Comparison of ENCODE assay signal across 1 cellular context in the genomic region with DNA sequence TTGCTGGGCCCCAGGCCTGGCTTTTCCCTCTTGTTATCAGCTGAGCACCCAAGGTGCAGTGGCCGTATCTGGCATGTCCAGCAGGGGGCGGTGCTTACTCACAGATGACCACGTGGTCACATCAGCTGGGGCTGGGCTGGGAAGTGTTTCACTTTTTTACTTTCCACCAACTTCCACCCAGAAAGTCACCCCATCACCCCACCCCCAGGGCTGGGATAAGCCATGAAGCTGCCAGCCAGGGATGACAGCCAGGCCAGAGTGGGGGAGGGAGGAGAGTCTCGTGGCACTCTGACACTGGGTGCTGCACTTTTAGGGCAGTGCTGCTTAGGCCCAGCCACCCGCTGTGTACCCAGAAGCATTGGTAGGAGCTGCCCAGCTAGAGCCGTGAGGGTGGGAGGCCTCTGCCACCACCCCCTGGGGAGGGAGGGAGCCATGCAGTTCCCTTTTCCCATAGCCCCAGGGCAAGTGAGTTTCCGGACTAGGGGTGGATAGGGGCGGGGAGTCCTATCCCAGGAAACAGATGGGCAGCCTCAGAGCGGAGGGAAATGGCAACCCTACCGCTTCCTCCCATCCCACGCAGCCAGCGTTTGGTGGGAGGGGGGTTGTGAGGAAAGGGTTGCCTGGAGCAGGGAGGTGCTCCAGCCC.
TF ChIP-seq lines count a peak whose summit lies in the region.

No MANE protein-coding gene starts in this region.

TF ChIP-seq in GM12878, 131 proteins besides CTCF, POLR2A, EP300 and RAD21 (continued from another document and continues in another):
- TF ChIP-seq SUZ12 (IDR thresholded peaks at IDR 0.05; ENCODE audit: unreplicated experiment) (no peak), MTA2 (IDR thresholded peaks at IDR 0.05; ENCODE audit: low read depth) (no peak), ZNF274 (IDR thresholded peaks at IDR 0.05; ENCODE audit: insufficient read depth, insufficient read length) (no peak), ZBED1 (IDR thresholded peaks at IDR 0.05; ENCODE audit: borderline replicate concordance) (no peak), BRCA1 (IDR thresholded peaks at IDR 0.05; ENCODE audit: low read depth, low read length) (no peak), MYC (IDR thresholded peaks at IDR 0.05; ENCODE audit: insufficient read depth, insufficient read length, insufficient replicate concordance, low read length, severe bottlenecking) (no peak), NR2C2 (IDR thresholded peaks at IDR 0.05; ENCODE audit: borderline replicate concordance, control insufficient read depth, insufficient read length, low read depth) (no peak), ZNF24 (IDR thresholded peaks at IDR 0.05) (peak; percentile 46; the same call in 1 of the 2 replicates), SRF (IDR thresholded peaks at IDR 0.05; ENCODE audit: low read depth in 2 of 2, low read length in 2 of 2) (no peak), BMI1 (IDR thresholded peaks at IDR 0.05; ENCODE audit: borderline replicate concordance) (no peak), SPI1 (IDR thresholded peaks at IDR 0.05; ENCODE audit: borderline replicate concordance, insufficient read depth, low read depth, low read length) (no peak), HDAC2 (IDR thresholded peaks at IDR 0.05) (no peak), NBN (IDR thresholded peaks at IDR 0.05) (0 out of 2 replicates have a peak, but pooled peaks have one; percentile 39), EZH2 (IDR thresholded peaks at IDR 0.05; ENCODE audit: borderline replicate concordance, control insufficient read depth, low read depth, low read length) (no peak), BACH1 (IDR thresholded peaks at IDR 0.05; ENCODE audit: borderline replicate concordance) (no peak), FOXK2 (IDR thresholded peaks at IDR 0.05) (no peak), CBFB (IDR thresholded peaks at IDR 0.05; ENCODE audit: low read depth) (peak; percentile 24; the same call in 1 of the 2 replicates), TCF12 (IDR thresholded peaks at IDR 0.05; ENCODE audit: low read depth, low read length) (no peak), CEBPB (IDR thresholded peaks at IDR 0.05; ENCODE audit: borderline replicate concordance in 1 of 2, low read depth in 2 of 2, low read length in 2 of 2) (no peak), ETV6 (conservative IDR thresholded peaks at IDR 0.05 in 1 of 2, IDR thresholded peaks at IDR 0.05 in 1 of 2; ENCODE audit: borderline replicate concordance in 1 of 2, low read depth in 1 of 2) (no peak), FOXM1 (IDR thresholded peaks at IDR 0.05; ENCODE audit: low read depth, low read length) (0 out of 2 replicates have a peak, but pooled peaks have one; percentile 30), RB1 (IDR thresholded peaks at IDR 0.05; ENCODE audit: borderline replicate concordance) (peak; percentile 43; the same call in 1 of the 2 replicates)
- TF ChIP-seq, protein P1, sequence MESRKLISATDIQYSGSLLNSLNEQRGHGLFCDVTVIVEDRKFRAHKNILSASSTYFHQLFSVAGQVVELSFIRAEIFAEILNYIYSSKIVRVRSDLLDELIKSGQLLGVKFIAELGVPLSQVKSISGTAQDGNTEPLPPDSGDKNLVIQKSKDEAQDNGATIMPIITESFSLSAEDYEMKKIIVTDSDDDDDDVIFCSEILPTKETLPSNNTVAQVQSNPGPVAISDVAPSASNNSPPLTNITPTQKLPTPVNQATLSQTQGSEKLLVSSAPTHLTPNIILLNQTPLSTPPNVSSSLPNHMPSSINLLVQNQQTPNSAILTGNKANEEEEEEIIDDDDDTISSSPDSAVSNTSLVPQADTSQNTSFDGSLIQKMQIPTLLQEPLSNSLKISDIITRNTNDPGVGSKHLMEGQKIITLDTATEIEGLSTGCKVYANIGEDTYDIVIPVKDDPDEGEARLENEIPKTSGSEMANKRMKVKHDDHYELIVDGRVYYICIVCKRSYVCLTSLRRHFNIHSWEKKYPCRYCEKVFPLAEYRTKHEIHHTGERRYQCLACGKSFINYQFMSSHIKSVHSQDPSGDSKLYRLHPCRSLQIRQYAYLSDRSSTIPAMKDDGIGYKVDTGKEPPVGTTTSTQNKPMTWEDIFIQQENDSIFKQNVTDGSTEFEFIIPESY (IDR thresholded peaks at IDR 0.05) = no peak
- TF ChIP-seq, protein P2, sequence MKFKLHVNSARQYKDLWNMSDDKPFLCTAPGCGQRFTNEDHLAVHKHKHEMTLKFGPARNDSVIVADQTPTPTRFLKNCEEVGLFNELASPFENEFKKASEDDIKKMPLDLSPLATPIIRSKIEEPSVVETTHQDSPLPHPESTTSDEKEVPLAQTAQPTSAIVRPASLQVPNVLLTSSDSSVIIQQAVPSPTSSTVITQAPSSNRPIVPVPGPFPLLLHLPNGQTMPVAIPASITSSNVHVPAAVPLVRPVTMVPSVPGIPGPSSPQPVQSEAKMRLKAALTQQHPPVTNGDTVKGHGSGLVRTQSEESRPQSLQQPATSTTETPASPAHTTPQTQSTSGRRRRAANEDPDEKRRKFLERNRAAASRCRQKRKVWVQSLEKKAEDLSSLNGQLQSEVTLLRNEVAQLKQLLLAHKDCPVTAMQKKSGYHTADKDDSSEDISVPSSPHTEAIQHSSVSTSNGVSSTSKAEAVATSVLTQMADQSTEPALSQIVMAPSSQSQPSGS (IDR thresholded peaks at IDR 0.05; ENCODE audit: low read length) = no peak
- TF ChIP-seq, protein P3, sequence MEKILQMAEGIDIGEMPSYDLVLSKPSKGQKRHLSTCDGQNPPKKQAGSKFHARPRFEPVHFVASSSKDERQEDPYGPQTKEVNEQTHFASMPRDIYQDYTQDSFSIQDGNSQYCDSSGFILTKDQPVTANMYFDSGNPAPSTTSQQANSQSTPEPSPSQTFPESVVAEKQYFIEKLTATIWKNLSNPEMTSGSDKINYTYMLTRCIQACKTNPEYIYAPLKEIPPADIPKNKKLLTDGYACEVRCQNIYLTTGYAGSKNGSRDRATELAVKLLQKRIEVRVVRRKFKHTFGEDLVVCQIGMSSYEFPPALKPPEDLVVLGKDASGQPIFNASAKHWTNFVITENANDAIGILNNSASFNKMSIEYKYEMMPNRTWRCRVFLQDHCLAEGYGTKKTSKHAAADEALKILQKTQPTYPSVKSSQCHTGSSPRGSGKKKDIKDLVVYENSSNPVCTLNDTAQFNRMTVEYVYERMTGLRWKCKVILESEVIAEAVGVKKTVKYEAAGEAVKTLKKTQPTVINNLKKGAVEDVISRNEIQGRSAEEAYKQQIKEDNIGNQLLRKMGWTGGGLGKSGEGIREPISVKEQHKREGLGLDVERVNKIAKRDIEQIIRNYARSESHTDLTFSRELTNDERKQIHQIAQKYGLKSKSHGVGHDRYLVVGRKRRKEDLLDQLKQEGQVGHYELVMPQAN (conservative IDR thresholded peaks at IDR 0.05) = no peak
- TF ChIP-seq, protein P4, sequence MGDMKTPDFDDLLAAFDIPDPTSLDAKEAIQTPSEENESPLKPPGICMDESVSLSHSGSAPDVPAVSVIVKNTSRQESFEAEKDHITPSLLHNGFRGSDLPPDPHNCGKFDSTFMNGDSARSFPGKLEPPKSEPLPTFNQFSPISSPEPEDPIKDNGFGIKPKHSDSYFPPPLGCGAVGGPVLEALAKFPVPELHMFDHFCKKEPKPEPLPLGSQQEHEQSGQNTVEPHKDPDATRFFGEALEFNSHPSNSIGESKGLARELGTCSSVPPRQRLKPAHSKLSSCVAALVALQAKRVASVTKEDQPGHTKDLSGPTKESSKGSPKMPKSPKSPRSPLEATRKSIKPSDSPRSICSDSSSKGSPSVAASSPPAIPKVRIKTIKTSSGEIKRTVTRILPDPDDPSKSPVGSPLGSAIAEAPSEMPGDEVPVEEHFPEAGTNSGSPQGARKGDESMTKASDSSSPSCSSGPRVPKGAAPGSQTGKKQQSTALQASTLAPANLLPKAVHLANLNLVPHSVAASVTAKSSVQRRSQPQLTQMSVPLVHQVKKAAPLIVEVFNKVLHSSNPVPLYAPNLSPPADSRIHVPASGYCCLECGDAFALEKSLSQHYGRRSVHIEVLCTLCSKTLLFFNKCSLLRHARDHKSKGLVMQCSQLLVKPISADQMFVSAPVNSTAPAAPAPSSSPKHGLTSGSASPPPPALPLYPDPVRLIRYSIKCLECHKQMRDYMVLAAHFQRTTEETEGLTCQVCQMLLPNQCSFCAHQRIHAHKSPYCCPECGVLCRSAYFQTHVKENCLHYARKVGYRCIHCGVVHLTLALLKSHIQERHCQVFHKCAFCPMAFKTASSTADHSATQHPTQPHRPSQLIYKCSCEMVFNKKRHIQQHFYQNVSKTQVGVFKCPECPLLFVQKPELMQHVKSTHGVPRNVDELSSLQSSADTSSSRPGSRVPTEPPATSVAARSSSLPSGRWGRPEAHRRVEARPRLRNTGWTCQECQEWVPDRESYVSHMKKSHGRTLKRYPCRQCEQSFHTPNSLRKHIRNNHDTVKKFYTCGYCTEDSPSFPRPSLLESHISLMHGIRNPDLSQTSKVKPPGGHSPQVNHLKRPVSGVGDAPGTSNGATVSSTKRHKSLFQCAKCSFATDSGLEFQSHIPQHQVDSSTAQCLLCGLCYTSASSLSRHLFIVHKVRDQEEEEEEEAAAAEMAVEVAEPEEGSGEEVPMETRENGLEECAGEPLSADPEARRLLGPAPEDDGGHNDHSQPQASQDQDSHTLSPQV (IDR thresholded peaks at IDR 0.05) = no peak
- TF ChIP-seq, protein P5, sequence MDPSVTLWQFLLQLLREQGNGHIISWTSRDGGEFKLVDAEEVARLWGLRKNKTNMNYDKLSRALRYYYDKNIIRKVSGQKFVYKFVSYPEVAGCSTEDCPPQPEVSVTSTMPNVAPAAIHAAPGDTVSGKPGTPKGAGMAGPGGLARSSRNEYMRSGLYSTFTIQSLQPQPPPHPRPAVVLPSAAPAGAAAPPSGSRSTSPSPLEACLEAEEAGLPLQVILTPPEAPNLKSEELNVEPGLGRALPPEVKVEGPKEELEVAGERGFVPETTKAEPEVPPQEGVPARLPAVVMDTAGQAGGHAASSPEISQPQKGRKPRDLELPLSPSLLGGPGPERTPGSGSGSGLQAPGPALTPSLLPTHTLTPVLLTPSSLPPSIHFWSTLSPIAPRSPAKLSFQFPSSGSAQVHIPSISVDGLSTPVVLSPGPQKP (IDR thresholded peaks at IDR 0.05; ENCODE audit: low read depth, low read length) = no peak
- TF ChIP-seq, protein P6, sequence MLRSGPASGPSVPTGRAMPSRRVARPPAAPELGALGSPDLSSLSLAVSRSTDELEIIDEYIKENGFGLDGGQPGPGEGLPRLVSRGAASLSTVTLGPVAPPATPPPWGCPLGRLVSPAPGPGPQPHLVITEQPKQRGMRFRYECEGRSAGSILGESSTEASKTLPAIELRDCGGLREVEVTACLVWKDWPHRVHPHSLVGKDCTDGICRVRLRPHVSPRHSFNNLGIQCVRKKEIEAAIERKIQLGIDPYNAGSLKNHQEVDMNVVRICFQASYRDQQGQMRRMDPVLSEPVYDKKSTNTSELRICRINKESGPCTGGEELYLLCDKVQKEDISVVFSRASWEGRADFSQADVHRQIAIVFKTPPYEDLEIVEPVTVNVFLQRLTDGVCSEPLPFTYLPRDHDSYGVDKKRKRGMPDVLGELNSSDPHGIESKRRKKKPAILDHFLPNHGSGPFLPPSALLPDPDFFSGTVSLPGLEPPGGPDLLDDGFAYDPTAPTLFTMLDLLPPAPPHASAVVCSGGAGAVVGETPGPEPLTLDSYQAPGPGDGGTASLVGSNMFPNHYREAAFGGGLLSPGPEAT (IDR thresholded peaks at IDR 0.05; ENCODE audit: low read depth) = no peak
- TF ChIP-seq, protein P7, sequence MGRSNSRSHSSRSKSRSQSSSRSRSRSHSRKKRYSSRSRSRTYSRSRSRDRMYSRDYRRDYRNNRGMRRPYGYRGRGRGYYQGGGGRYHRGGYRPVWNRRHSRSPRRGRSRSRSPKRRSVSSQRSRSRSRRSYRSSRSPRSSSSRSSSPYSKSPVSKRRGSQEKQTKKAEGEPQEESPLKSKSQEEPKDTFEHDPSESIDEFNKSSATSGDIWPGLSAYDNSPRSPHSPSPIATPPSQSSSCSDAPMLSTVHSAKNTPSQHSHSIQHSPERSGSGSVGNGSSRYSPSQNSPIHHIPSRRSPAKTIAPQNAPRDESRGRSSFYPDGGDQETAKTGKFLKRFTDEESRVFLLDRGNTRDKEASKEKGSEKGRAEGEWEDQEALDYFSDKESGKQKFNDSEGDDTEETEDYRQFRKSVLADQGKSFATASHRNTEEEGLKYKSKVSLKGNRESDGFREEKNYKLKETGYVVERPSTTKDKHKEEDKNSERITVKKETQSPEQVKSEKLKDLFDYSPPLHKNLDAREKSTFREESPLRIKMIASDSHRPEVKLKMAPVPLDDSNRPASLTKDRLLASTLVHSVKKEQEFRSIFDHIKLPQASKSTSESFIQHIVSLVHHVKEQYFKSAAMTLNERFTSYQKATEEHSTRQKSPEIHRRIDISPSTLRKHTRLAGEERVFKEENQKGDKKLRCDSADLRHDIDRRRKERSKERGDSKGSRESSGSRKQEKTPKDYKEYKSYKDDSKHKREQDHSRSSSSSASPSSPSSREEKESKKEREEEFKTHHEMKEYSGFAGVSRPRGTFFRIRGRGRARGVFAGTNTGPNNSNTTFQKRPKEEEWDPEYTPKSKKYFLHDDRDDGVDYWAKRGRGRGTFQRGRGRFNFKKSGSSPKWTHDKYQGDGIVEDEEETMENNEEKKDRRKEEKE (IDR thresholded peaks at IDR 0.05) = no peak
- TF ChIP-seq, protein P8, sequence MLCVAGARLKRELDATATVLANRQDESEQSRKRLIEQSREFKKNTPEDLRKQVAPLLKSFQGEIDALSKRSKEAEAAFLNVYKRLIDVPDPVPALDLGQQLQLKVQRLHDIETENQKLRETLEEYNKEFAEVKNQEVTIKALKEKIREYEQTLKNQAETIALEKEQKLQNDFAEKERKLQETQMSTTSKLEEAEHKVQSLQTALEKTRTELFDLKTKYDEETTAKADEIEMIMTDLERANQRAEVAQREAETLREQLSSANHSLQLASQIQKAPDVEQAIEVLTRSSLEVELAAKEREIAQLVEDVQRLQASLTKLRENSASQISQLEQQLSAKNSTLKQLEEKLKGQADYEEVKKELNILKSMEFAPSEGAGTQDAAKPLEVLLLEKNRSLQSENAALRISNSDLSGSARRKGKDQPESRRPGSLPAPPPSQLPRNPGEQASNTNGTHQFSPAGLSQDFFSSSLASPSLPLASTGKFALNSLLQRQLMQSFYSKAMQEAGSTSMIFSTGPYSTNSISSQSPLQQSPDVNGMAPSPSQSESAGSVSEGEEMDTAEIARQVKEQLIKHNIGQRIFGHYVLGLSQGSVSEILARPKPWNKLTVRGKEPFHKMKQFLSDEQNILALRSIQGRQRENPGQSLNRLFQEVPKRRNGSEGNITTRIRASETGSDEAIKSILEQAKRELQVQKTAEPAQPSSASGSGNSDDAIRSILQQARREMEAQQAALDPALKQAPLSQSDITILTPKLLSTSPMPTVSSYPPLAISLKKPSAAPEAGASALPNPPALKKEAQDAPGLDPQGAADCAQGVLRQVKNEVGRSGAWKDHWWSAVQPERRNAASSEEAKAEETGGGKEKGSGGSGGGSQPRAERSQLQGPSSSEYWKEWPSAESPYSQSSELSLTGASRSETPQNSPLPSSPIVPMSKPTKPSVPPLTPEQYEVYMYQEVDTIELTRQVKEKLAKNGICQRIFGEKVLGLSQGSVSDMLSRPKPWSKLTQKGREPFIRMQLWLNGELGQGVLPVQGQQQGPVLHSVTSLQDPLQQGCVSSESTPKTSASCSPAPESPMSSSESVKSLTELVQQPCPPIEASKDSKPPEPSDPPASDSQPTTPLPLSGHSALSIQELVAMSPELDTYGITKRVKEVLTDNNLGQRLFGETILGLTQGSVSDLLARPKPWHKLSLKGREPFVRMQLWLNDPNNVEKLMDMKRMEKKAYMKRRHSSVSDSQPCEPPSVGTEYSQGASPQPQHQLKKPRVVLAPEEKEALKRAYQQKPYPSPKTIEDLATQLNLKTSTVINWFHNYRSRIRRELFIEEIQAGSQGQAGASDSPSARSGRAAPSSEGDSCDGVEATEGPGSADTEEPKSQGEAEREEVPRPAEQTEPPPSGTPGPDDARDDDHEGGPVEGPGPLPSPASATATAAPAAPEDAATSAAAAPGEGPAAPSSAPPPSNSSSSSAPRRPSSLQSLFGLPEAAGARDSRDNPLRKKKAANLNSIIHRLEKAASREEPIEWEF (IDR thresholded peaks at IDR 0.05; ENCODE audit: insufficient replicate concordance, low read depth, low read length) = no peak
